ENCODE assay signal across 16 cellular contexts in the genomic region with DNA sequence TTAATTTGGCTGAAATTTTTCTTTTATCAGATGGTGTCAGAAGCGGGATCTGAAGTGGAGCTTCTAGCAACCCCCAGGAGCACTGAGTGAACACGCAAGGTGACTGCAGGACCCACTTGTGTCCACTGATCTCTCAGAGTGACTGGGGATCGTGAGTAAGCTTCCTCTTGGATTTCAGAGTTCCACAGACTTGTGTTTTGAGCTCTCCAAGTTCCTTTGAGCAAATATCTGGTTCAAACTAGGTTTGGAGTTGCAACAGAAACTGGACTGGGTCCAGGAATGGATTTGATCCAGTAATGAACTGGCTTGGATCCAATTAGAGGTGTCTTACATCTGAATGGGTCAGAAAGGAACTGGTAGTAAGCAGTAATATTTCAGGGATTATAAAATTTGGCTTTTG. TPM values are rescaled to one million over a fixed set of nuclear protein-coding genes. Genes with fewer than 3 reads are reported as not detected.
A peak's percentile ranks its signal among the peaks of the same experiment; 100 is the strongest.
DNase-seq lines count a peak whose midpoint lies in the region; ATAC-seq and TF ChIP-seq lines count a peak whose summit lies in the region.
"Had no signal": no experiment of that assay in that cellular context is flagged by ENCODE, and none has a peak within 500 bp of the region (broad histone marks: within the 10 kb centered on the region; RNA-seq: fewer than 3 reads in every experiment).

No MANE protein-coding gene starts in this region.

- H4K20me1 ChIP-seq in GM23248 (ENCODE audit: insufficient read depth) = no peaks in the 10 kb centered on the region
- H4K20me1 ChIP-seq: BLaER1 had no signal

- no peak overlapping the region for H3K27ac ChIP-seq in GM23248
- peak overlapping the region; percentile 33 for H3K27ac ChIP-seq in parathyroid adenoma
- H3K27ac ChIP-seq: BLaER1, dorsolateral prefrontal cortex, gastrocnemius medialis had no signal

- no peaks in the 10 kb centered on the region for H3K9me2 ChIP-seq in GM23248 (ENCODE audit: insufficient read depth)

- H3K36me3 ChIP-seq in GM23248 (ENCODE audit: low read depth) = no peaks in the 10 kb centered on the region
- no peaks in the 10 kb centered on the region for H3K36me3 ChIP-seq in parathyroid adenoma (ENCODE audit: control insufficient read depth, insufficient read depth, low read length)
- H3K36me3 ChIP-seq: BLaER1, gastrocnemius medialis had no signal

- H3F3A ChIP-seq in GM23248 (ENCODE audit: insufficient read depth) = no peaks in the 10 kb centered on the region

- H3K79me2 ChIP-seq in GM23248 (ENCODE audit: insufficient read depth) = no peaks in the 10 kb centered on the region
- H3K79me2 ChIP-seq in parathyroid adenoma = no peaks in the 10 kb centered on the region

- H2AFZ ChIP-seq in GM23248 (no peak overlapping the region), parathyroid adenoma (peak overlapping the region; percentile 17)

- ATAC-seq in GM18858 (IDR thresholded peaks at IDR 0.05; ENCODE audit: unreplicated experiment) (no peak), GM21360 (IDR thresholded peaks at IDR 0.05; ENCODE audit: unreplicated experiment) (no peak), GM21447 (IDR thresholded peaks at IDR 0.05; ENCODE audit: unreplicated experiment) (no peak)
- ATAC-seq: activated CD8-positive, alpha-beta T cell treated with anti-CD3 and anti-CD28 coated beads for 36 hours; gastrocnemius medialis; GM12878 had no signal

- H3K4me1 ChIP-seq in GM23248 (ENCODE audit: insufficient read depth) = no peaks in the 10 kb centered on the region
- peaks cover 5% of the 10 kb centered on the region for H3K4me1 ChIP-seq in parathyroid adenoma
- H3K4me1 ChIP-seq: BLaER1, gastrocnemius medialis had no signal

- in situ Hi-C loops in GM23248 (cut with MboI) = no loop called here

- H3K27me3 ChIP-seq in GM23248 (replicated peaks; ENCODE audit: insufficient read depth) (peaks cover 14% of the 10 kb centered on the region; the same call in 1 of the 2 replicates), parathyroid adenoma (ENCODE audit: control insufficient read depth, insufficient read depth, low read length) (no peaks in the 10 kb centered on the region)
- H3K27me3 ChIP-seq: BLaER1, dorsolateral prefrontal cortex, gastrocnemius medialis had no signal

- H3K9ac ChIP-seq in GM23248 = no peak overlapping the region
- no peak overlapping the region for H3K9ac ChIP-seq in parathyroid adenoma
- H3K9ac ChIP-seq: BLaER1 had no signal

- TF ChIP-seq CTCF in fibroblast of pulmonary artery (IDR thresholded peaks at IDR 0.05; ENCODE audit: low read length, missing control alignments) (no peak), parathyroid adenoma (IDR thresholded peaks at IDR 0.05) (no peak)

- H3K4me2 ChIP-seq in GM23248 (ENCODE audit: unreplicated experiment) = no peak overlapping the region
- H3K4me2 ChIP-seq in parathyroid adenoma (ENCODE audit: low read length) = peak overlapping the region; percentile 34
- H3K4me2 ChIP-seq: BLaER1 had no signal

- H3K9me3 ChIP-seq in GM23248 (ENCODE audit: low read depth) (no peaks in the 10 kb centered on the region), parathyroid adenoma (ENCODE audit: control insufficient read depth, low read length) (no peaks in the 10 kb centered on the region)
- H3K9me3 ChIP-seq: gastrocnemius medialis had no signal

- 22 to 29% methylated on average over 3 of the region's 3 CpGs for WGBS in GM23248 (ENCODE audit: low coverage in 1 of 2, low lambda C conversion rate in 2 of 2, missing lambda C conversion rate in 2 of 2), 2 experiments

- no peak overlapping the region for H3K4me3 ChIP-seq in GM23248
- no peak overlapping the region for H3K4me3 ChIP-seq in fibroblast of pulmonary artery (replicated peaks; ENCODE audit: low read depth, low read length)
- no peak overlapping the region for H3K4me3 ChIP-seq in parathyroid adenoma (ENCODE audit: low read depth, low read length)
- H3K4me3 ChIP-seq: BLaER1, dorsolateral prefrontal cortex, gastrocnemius medialis, GM12878 had no signal

- DNase-seq in GM23248 (peak; percentile 35), RPMI7951 (ENCODE audit: low read depth) (peak; percentile 2), fibroblast of pulmonary artery (ENCODE audit: low read depth) (peak; percentile 69)
- DNase-seq: activated CD8-positive, alpha-beta T cell treated with anti-CD3 and anti-CD28 coated beads for 36 hours; activated effector memory CD4-positive, alpha-beta T cell treated with anti-CD3 and anti-CD28 coated beads, Interleukin-2, amount 50 U/mL, for 16 hours; dorsolateral prefrontal cortex; gastrocnemius medialis; immature natural killer cell; MM.1S; SHP77 treated with DMSO at 0.1 percent for 48 hours had no signal

RNA-seq across cellular contexts. Expression of a gene that starts 24.7 kb away (rescaled TPM):
- total RNA-seq in GM23248 (2014; rRNA removed; shearing (Covaris generic)) = 7.8 and 8.6 TPM in 2 replicates
- 4.7 and 5.4 TPM in 2 replicates for polyA plus RNA-seq in GM23248 (2016; fragmentation: Nextera tagmentation; extraction: Ambion mirVana)
- 11.9 and 14.4 TPM in 2 replicates for total RNA-seq in RPMI7951 (2014; rRNA removed; shearing (Covaris generic))
- polyA plus RNA-seq: immature natural killer cell had no signal

RNA-seq across cellular contexts. Expression of a gene that starts 36.2 kb away (rescaled TPM):
- total RNA-seq in GM23248 (2014; rRNA removed; shearing (Covaris generic)) = 215 and 329 TPM in 2 replicates
- 186 and 194 TPM in 2 replicates for polyA plus RNA-seq in GM23248 (2016; fragmentation: Nextera tagmentation; extraction: Ambion mirVana)
- 152 and 183 TPM in 2 replicates for total RNA-seq in RPMI7951 (2014; rRNA removed; shearing (Covaris generic))

RNA-seq across cellular contexts. Expression of a gene that starts 46.5 kb away (rescaled TPM):
- total RNA-seq in GM23248 (2014; rRNA removed; shearing (Covaris generic)) = 24.2 and 43.0 TPM in 2 replicates
- polyA plus RNA-seq in GM23248 (2016; fragmentation: Nextera tagmentation; extraction: Ambion mirVana) = 0.24 and 0.60 TPM in 2 replicates
- 9.4 and 11.5 TPM in 2 replicates for total RNA-seq in RPMI7951 (2014; rRNA removed; shearing (Covaris generic))

RNA-seq across cellular contexts. Expression of a gene that starts 53.1 kb away (rescaled TPM):
- 12.3 and 19.6 TPM in 2 replicates for total RNA-seq in GM23248 (2014; rRNA removed; shearing (Covaris generic))
- polyA plus RNA-seq in GM23248 (2016; fragmentation: Nextera tagmentation; extraction: Ambion mirVana) = 7.7 and 8.7 TPM in 2 replicates
- 9.9 and 10.7 TPM in 2 replicates for total RNA-seq in RPMI7951 (2014; rRNA removed; shearing (Covaris generic))

Comparison
In these comparisons a context has a peak if more than half of its experiments do, and no peak if none do; other contexts are left out.
1. DNase-seq: peak in every context shown above with its lines; median percentile 69 in fibroblast of pulmonary artery; 35 in GM23248; 2 in RPMI7951.